In genomic region chrX:12972867-12973560, GRCh38 we compare ENCODE assay signal across 9 cellular contexts. TPM values are rescaled to one million over a fixed set of nuclear protein-coding genes. Genes with fewer than 3 reads are reported as not detected.
DNase-seq lines count a peak whose midpoint lies in the region; ATAC-seq and TF ChIP-seq lines count a peak whose summit lies in the region.
"Had no signal": no experiment of that assay in that cellular context is flagged by ENCODE, and none has a peak within 500 bp of the region (broad histone marks: within the 10 kb centered on the region; RNA-seq: fewer than 3 reads in every experiment).

No MANE protein-coding gene starts in this region.

- no peak for TF ChIP-seq CTCF in right atrium auricular region (IDR thresholded peaks at IDR 0.05)
- no peak for TF ChIP-seq CTCF in brain (conservative IDR thresholded peaks at IDR 0.05)

- no peaks in the 10 kb centered on the region for H3K27me3 ChIP-seq in right atrium auricular region
- no peaks in the 10 kb centered on the region for H3K27me3 ChIP-seq in naive thymus-derived CD4-positive, alpha-beta T cell (ENCODE audit: control insufficient read depth in 2 of 2, insufficient read depth in 2 of 2, low read length in 2 of 2)

- POLR2A ChIA-PET in naive thymus-derived CD4-positive, alpha-beta T cell (lab: Charles Lee) = interaction anchor here (1.3 to 24.0 kb wide), 13 partner anchors 8 to 515 kb away, joined by 3 to 1322 read pairs (median 22); no protein-coding TSS in a partner anchor

- peak overlapping the region; percentile 92 to 97 (median 95) for H3K4me3 Mint-ChIP-seq in brain
- H3K4me3 Mint-ChIP-seq in naive thymus-derived CD4-positive, alpha-beta T cell = peak overlapping the region; percentile 92 to 99 (median 96)

- H3K4me1 ChIP-seq in right atrium auricular region = peaks cover 0 to 19% of the 10 kb centered on the region in 2 donors
- peaks cover 13 to 23% of the 10 kb centered on the region in 2 donors for H3K4me1 ChIP-seq in naive thymus-derived CD4-positive, alpha-beta T cell (ENCODE audit: control insufficient read depth in 2 of 2, insufficient read depth in 2 of 2, low read length in 2 of 2)

- ATAC-seq in Right ventricle myocardium superior (ENCODE audit: poor library complexity) = no peak
- no peak for ATAC-seq in naive thymus-derived CD4-positive, alpha-beta T cell
- no peak for ATAC-seq in HG03108 (IDR thresholded peaks at IDR 0.05; ENCODE audit: unreplicated experiment)

- H3K27me3 Mint-ChIP-seq in brain = peaks cover 16% of the 10 kb centered on the region
- H3K27me3 Mint-ChIP-seq in naive thymus-derived CD4-positive, alpha-beta T cell = peaks cover 0 to 8% (median 0%) of the 10 kb centered on the region in 5 donors

- H3K4me1 Mint-ChIP-seq in brain = peaks cover 57% of the 10 kb centered on the region
- peaks cover 4 to 53% (median 23%) of the 10 kb centered on the region in 7 donors for H3K4me1 Mint-ChIP-seq in naive thymus-derived CD4-positive, alpha-beta T cell

- peak overlapping the region; percentile 98 to 100 (median 99) for H3K27ac Mint-ChIP-seq in brain
- H3K27ac Mint-ChIP-seq in naive thymus-derived CD4-positive, alpha-beta T cell = peak overlapping the region; percentile 92 to 99 (median 97)

- CTCF ChIA-PET in naive thymus-derived CD4-positive, alpha-beta T cell (lab: Charles Lee) = interaction anchor here (1.2 to 9.2 kb wide), 6 partner anchors 23 to 515 kb away, joined by 4 to 102 read pairs (median 8); no protein-coding TSS in a partner anchor

- peak overlapping the region in 1 of 2 donors; percentile 61 for H3K4me3 ChIP-seq in right atrium auricular region
- peak overlapping the region; percentile 97 for H3K4me3 ChIP-seq in naive thymus-derived CD4-positive, alpha-beta T cell (ENCODE audit: low read length)

- H3K27ac ChIP-seq in right atrium auricular region = peak overlapping the region; percentile 85 to 87
- H3K27ac ChIP-seq in naive thymus-derived CD4-positive, alpha-beta T cell (ENCODE audit: low read depth, low read length) = peak overlapping the region; percentile 93

- DNase-seq in right atrium auricular region (ENCODE audit: low spot score) (no peak), Right ventricle myocardium superior (no peak), A172 (ENCODE audit: low spot score) (no peak), NCI-H2107 (lab: John Stamatoyannopoulos, UW) (no peak)
- DNase-seq in naive thymus-derived CD4-positive, alpha-beta T cell = no peak
- no peak for DNase-seq in stimulated activated CD4-positive, alpha-beta T cell treated with anti-CD3 and anti-CD28 coated beads, Interleukin-2, amount 100 ng/mL, for 24 hours
- DNase-seq: NCI-H1092 treated with DMSO at 0.1 percent for 48 hours had no signal

- H3K9me3 Mint-ChIP-seq in brain = peaks cover 0 to 12% (median 0%) of the 10 kb centered on the region in 5 experiments
- peaks cover 0 to 34% (median 0%) of the 10 kb centered on the region in 11 donors for H3K9me3 Mint-ChIP-seq in naive thymus-derived CD4-positive, alpha-beta T cell

- H3K9me3 ChIP-seq in right atrium auricular region = peaks cover 0 to 3% of the 10 kb centered on the region in 2 donors
- H3K9me3 ChIP-seq in naive thymus-derived CD4-positive, alpha-beta T cell (ENCODE audit: control insufficient read depth in 2 of 3, low read length in 3 of 3) = no peaks in the 10 kb centered on the region

- peaks cover 21% of the 10 kb centered on the region for H3K36me3 ChIP-seq in right atrium auricular region
- peaks cover 11 to 22% (median 20%) of the 10 kb centered on the region in 3 experiments for H3K36me3 ChIP-seq in naive thymus-derived CD4-positive, alpha-beta T cell (ENCODE audit: control insufficient read depth in 2 of 3, insufficient read depth in 3 of 3, low read length in 3 of 3)

- intact Hi-C loops in Right ventricle myocardium superior (cut with DNase I) = loop anchor here (5.0 kb wide), 1 partner anchor 514 kb away; no protein-coding TSS in a partner anchor
- intact Hi-C loops in naive thymus-derived CD4-positive, alpha-beta T cell (cut with micrococcal nuclease) = loop anchor here (1.0 to 5.0 kb wide), 2 partner anchors 17 to 179 kb away; no protein-coding TSS in a partner anchor

- peaks cover 30% of the 10 kb centered on the region for H3K36me3 Mint-ChIP-seq in brain
- peaks cover 11 to 58% (median 31%) of the 10 kb centered on the region in 5 donors for H3K36me3 Mint-ChIP-seq in naive thymus-derived CD4-positive, alpha-beta T cell

RNA-seq across cellular contexts. Expression of gene TMSB4X, which starts 1.9 kb away (rescaled TPM):
- total RNA-seq in right atrium auricular region (1,000 to 10,000 TPM; 1,780 to 2,397 TPM), Right ventricle myocardium superior (875 TPM)
- 3,699 TPM for polyA plus RNA-seq in brain (ENCODE audit: insufficient read depth, low read depth, low replicate concordance)
- over 10,000 TPM in 1 of 5 experiments, 1,000 to 10,000 TPM in 4; 3,911 to 13,454 (median 4,935) TPM for total RNA-seq in naive thymus-derived CD4-positive, alpha-beta T cell
- over 10,000 TPM; 26,512 to 30,787 TPM for polyA plus RNA-seq in naive thymus-derived CD4-positive, alpha-beta T cell
- 16,491 and 16,946 TPM in 2 replicates for total RNA-seq in A172 (2014; rRNA removed; shearing (Covaris generic))
